In the genomic region with DNA sequence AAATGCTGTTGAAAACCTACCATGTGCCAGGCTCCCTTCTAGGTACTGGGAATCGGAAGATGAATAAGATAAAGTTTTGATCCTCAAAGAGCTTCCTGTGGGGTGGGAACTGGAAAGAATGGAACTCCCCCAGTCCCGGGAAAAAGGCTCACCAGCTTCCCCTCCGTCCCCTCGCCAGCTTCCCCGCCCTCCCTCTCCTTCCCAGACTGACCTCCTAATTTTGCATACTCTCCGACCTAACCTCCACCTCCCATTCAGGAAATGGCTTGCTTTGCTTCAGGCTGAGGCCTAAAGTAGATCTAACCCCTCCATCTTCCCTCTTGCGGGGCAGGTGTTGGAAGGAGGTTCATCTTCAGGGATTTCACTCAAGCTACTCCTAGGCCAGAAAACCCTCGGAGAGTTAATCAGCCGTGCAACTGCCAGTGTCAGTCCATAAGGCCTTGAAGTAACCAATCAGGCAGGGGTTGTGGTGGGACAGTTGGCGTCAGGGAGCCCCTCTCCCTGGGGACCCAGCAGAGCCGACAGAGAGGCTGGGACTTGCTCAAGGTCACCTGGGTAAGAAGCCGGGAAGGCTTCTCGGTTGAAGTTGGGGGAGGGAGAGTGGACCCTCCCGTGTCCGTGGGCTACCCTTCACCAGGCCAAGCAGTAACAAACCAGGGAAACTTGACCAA, we compare ENCODE assay signal across 15 cellular contexts. TPM values are rescaled to one million over a fixed set of nuclear protein-coding genes. Genes with fewer than 3 reads are reported as not detected.
A peak's percentile ranks its signal among the peaks of the same experiment; 100 is the strongest.
DNase-seq lines count a peak whose midpoint lies in the region; ATAC-seq, FAIRE-seq and TF ChIP-seq lines count a peak whose summit lies in the region.
"Not testable (repeated sequence)": the region's sequence is repeated elsewhere in the genome, so short reads cannot be mapped to it uniquely, and the experiment has no call there.
"Had no signal": no experiment of that assay in that cellular context is flagged by ENCODE, and none has a peak within 500 bp of the region (broad histone marks: within the 10 kb centered on the region; RNA-seq: fewer than 3 reads in every experiment).

No MANE protein-coding gene starts in this region.

- not testable (repeated sequence) for FAIRE-seq in endothelial cell of umbilical vein (lab: Jason Lieb, UNC); kidney (lab: Jason Lieb, UNC)

- H3K36me3 ChIP-seq in BLaER1 treated with 17β-estradiol and CSF1 and Interleukin-3, amounts not matched to agents 10 nM and 100 nM; body of pancreas (replicated peaks in 1 of 2; ENCODE audit: insufficient read depth in 1 of 2, low read depth in 2 of 2); endothelial cell of umbilical vein (ENCODE audit: control insufficient read depth in 2 of 2, extremely low read depth in 1 of 2, insufficient read depth in 2 of 2, low read length in 2 of 2); kidney (ENCODE audit: control insufficient read depth in 1 of 2, insufficient read depth in 2 of 2, low read length in 2 of 2); stomach: not testable (repeated sequence)

- H3K9ac ChIP-seq in BLaER1 treated with 17β-estradiol and CSF1 and Interleukin-3, amounts not matched to agents 10 nM and 100 nM, result peak overlapping the region in 5 of 11 experiments; percentile 5 to 59 (median 50); a peak in 7 of 22 replicates
- H3K9ac ChIP-seq in endothelial cell of umbilical vein (replicated peaks; ENCODE audit: extremely low read depth, insufficient read depth, low read length), result peak overlapping the region; percentile 34
- not testable (repeated sequence) for H3K9ac ChIP-seq in kidney (ENCODE audit: low read length in 2 of 2)

- not testable (repeated sequence) for TF ChIP-seq CTCF in NB4 (IDR thresholded peaks at IDR 0.05; ENCODE audit: low read depth, low read length); VCaP (conservative IDR thresholded peaks at IDR 0.05); body of pancreas (IDR thresholded peaks at IDR 0.05); endothelial cell of umbilical vein (IDR thresholded peaks at IDR 0.05; ENCODE audit: extremely low read depth in 1 of 2, insufficient read depth in 1 of 2, low read depth in 1 of 2, low read length in 2 of 2); kidney (IDR thresholded peaks at IDR 0.05; ENCODE audit: borderline replicate concordance, extremely low read depth, insufficient read depth); stomach (IDR thresholded peaks at IDR 0.05)

- H3K9me3 ChIP-seq in BLaER1 treated with 17β-estradiol and CSF1 and Interleukin-3, amounts not matched to agents 10 nM and 100 nM (replicated peaks in 1 of 11); body of pancreas; endothelial cell of umbilical vein (replicated peaks; ENCODE audit: control insufficient read depth, insufficient read depth, low read length); kidney (ENCODE audit: control insufficient read depth in 1 of 2, low read length in 2 of 2); stomach: not testable (repeated sequence)

- not testable (repeated sequence) for H2AFZ ChIP-seq in endothelial cell of umbilical vein (ENCODE audit: low read depth, low read length)

- TF ChIP-seq EP300 in stomach (IDR thresholded peaks at IDR 0.05), result not testable (repeated sequence)

- intact Hi-C loops in body of pancreas (cut with DNase I); kidney (cut with DNase I); stomach (cut with DNase I; ENCODE audit: low total_unique reads): not testable (repeated sequence)
- intact Hi-C loops in endothelial cell of umbilical vein (cut with micrococcal nuclease), result loop anchor here (1.0 to 2.0 kb wide), 2 partner anchors 25 to 60 kb away; no protein-coding TSS in a partner anchor

- not testable (repeated sequence) for H3K27me3 ChIP-seq in BLaER1 treated with 17β-estradiol and CSF1 and Interleukin-3, amounts not matched to agents 10 nM and 100 nM; body of pancreas; endothelial cell of umbilical vein (ENCODE audit: control insufficient read depth in 2 of 2, insufficient read depth in 2 of 2, low read length in 2 of 2); stomach

- POLR2A ChIA-PET in endothelial cell of umbilical vein (lab: Charles Lee), result not testable (repeated sequence)

- not testable (repeated sequence) for ATAC-seq in body of pancreas

- dilution Hi-C loops in endothelial cell of umbilical vein (cut with MboI; ENCODE audit: extremely low pct_ligation_motif_present, low sequenced_read_pairs), result not testable (repeated sequence)

- H3K79me2 ChIP-seq in endothelial cell of umbilical vein (ENCODE audit: control insufficient read depth, insufficient read depth, low read length), result not testable (repeated sequence)

- WGBS in body of pancreas, 2 donors, result 24 to 35% methylated on average over 6 to 15 of the region's 15 CpGs
- WGBS in stomach, 5 donors, result 52 to 69% (median 66%) methylated on average over 7 to 14 of the region's 15 CpGs

- H4K20me1 ChIP-seq in BLaER1 treated with 17β-estradiol and CSF1 and Interleukin-3, amounts not matched to agents 10 nM and 100 nM; endothelial cell of umbilical vein (replicated peaks; ENCODE audit: control insufficient read depth, extremely low read depth, insufficient read depth, low read length): not testable (repeated sequence)

- CTCF ChIA-PET in endothelial cell of umbilical vein (lab: Charles Lee), result not testable (repeated sequence)

- DNase-seq in NB4 (ENCODE audit: low read depth) (peak; percentile 53), NCI-H82 (lab: John Stamatoyannopoulos, UW) (peak; percentile 25), body of pancreas (peak; percentile 36 to 61 (median 51)), endothelial cell of umbilical vein (ENCODE audit: low read depth, low spot score) (peak; percentile 31), kidney (peak; percentile 22)
- DNase-seq in stomach, result not testable (repeated sequence)

- peak overlapping the region in 7 of 11 experiments; percentile 57 to 70 (median 62); a peak in 13 of 22 replicates for H3K27ac ChIP-seq in BLaER1 treated with 17β-estradiol and CSF1 and Interleukin-3, amounts not matched to agents 10 nM and 100 nM
- H3K27ac ChIP-seq in VCaP, result peak overlapping the region; percentile 92
- peak overlapping the region; percentile 67 to 97 (median 93) for H3K27ac ChIP-seq in body of pancreas
- peak overlapping the region; percentile 95 for H3K27ac ChIP-seq in endothelial cell of umbilical vein (ENCODE audit: insufficient read depth, low read depth, low read length)
- H3K27ac ChIP-seq in kidney (ENCODE audit: low read depth in 2 of 2, low read length in 2 of 2), result not testable (repeated sequence)
- peak overlapping the region; percentile 6 to 74 (median 59) for H3K27ac ChIP-seq in stomach

- not testable (repeated sequence) for BruUV-seq in endothelial cell of umbilical vein (replicated peaks; lab: Mats Ljungman, UMichigan)

- H3K4me1 ChIP-seq in BLaER1 treated with 17β-estradiol and CSF1 and Interleukin-3, amounts not matched to agents 10 nM and 100 nM, result peaks cover 17 to 39% (median 20%) of the 10 kb centered on the region in 10 experiments
- H3K4me1 ChIP-seq in body of pancreas, result peaks cover 61% of the 10 kb centered on the region
- peaks cover 32% of the 10 kb centered on the region for H3K4me1 ChIP-seq in endothelial cell of umbilical vein (ENCODE audit: control insufficient read depth, extremely low read depth, insufficient read depth, low read length)
- not testable (repeated sequence) for H3K4me1 ChIP-seq in kidney (ENCODE audit: control insufficient read depth in 1 of 2, insufficient read depth in 1 of 2, low read depth in 1 of 2, low read length in 2 of 2)
- H3K4me1 ChIP-seq in stomach, result peaks cover 0 to 12% (median 2%) of the 10 kb centered on the region in 4 donors

- TF ChIP-seq POLR2A in NB4 (IDR thresholded peaks at IDR 0.05; ENCODE audit: extremely low read depth, insufficient read length); endothelial cell of umbilical vein (IDR thresholded peaks at IDR 0.05; ENCODE audit: low read depth, low read length); stomach (IDR thresholded peaks at IDR 0.05): not testable (repeated sequence)
- peak in 2 of 3 donors; percentile 12 to 45 for TF ChIP-seq POLR2A in body of pancreas (IDR thresholded peaks at IDR 0.05)

- H3K4me3 ChIP-seq in BLaER1 treated with 17β-estradiol and CSF1 and Interleukin-3, amounts not matched to agents 10 nM and 100 nM, result peak overlapping the region in 1 of 10 experiments; percentile 37; a peak in 1 of 20 replicates
- not testable (repeated sequence) for H3K4me3 ChIP-seq in NB4 (ENCODE audit: low read depth, low read length); body of pancreas; kidney (ENCODE audit: low read length in 2 of 2); stomach
- peak overlapping the region in 1 of 3 experiments; percentile 17 for H3K4me3 ChIP-seq in endothelial cell of umbilical vein (replicated peaks in 1 of 3; ENCODE audit: insufficient read depth in 1 of 3, low read depth in 1 of 3, low read length in 3 of 3)

- not testable (repeated sequence) for H3K9me1 ChIP-seq in endothelial cell of umbilical vein (replicated peaks; ENCODE audit: control insufficient read depth, extremely low read depth, insufficient read depth, low read length)

- H3K4me2 ChIP-seq in BLaER1 treated with 17β-estradiol and CSF1 and Interleukin-3, amounts not matched to agents 10 nM and 100 nM, result peak overlapping the region; percentile 22 to 71 (median 61); a peak in 20 of 22 replicates
- H3K4me2 ChIP-seq in endothelial cell of umbilical vein (ENCODE audit: insufficient read depth, low read length), result peak overlapping the region; percentile 10

RNA-seq across cellular contexts. Expression of a gene that starts 2.7 kb away (rescaled TPM):
- total RNA-seq in body of pancreas (over 10,000 TPM; 37,316 to 51,622 TPM), endothelial cell of umbilical vein (not detected in 2 replicates), kidney (not detected), stomach (10 to 100 TPM in 1 of 5 donors, 1 to 10 TPM in 1, not detected in 3; 3.6 to 17.2 TPM)
- polyA plus RNA-seq in endothelial cell of umbilical vein (0.35 TPM in 1 of 2 replicates, not detected in the other), kidney (ENCODE audit: insufficient read depth, low read depth, low replicate concordance) (not detected), stomach (10 to 100 TPM in 2 of 3 donors, 1 to 10 TPM in 1; 7.0 to 62.9 (median 53.2) TPM)
- polyA plus RNA-seq in endothelial cell of umbilical vein (2011; cell fraction: cytosol; rRNA removed), result 0.16 and 0.43 TPM in 2 replicates
- 0.26 TPM in 1 of 2 replicates, not detected in the other for polyA plus RNA-seq in endothelial cell of umbilical vein (2011; cell fraction: nucleus; rRNA removed)
- polyA plus RNA-seq in endothelial cell of umbilical vein (2012), result not detected in 2 replicates
- polyA minus RNA-seq in endothelial cell of umbilical vein, result not detected in 2 replicates
- not detected for polyA minus RNA-seq in endothelial cell of umbilical vein (2011; cell fraction: cytosol; rRNA and poly(A)+ RNA removed)
- polyA minus RNA-seq in endothelial cell of umbilical vein (2011; cell fraction: nucleus; rRNA and poly(A)+ RNA removed), result not detected in 2 replicates
- total RNA-seq: A673; CD4-positive, CD25-positive, alpha-beta regulatory T cell; CD8-positive, alpha-beta memory T cell; Daoy; GM23248; HT-29 had no signal
- polyA plus RNA-seq: AG04450; CD4-positive, CD25-positive, alpha-beta regulatory T cell; CD8-positive, alpha-beta memory T cell; GM23248 had no signal

RNA-seq across cellular contexts. Expression of a gene that starts 21.9 kb away (rescaled TPM):
- total RNA-seq in body of pancreas (over 10,000 TPM; 12,815 to 27,120 TPM), endothelial cell of umbilical vein (0.48 TPM in 1 of 2 replicates, not detected in the other), kidney (not detected), stomach (10 to 100 TPM in 1 of 5 donors, not detected in 4; 84.3 TPM)
- polyA plus RNA-seq in endothelial cell of umbilical vein (0.30 and 0.32 TPM in 2 replicates), kidney (ENCODE audit: insufficient read depth, low read depth, low replicate concordance) (not detected), stomach (10 to 100 TPM in 2 of 3 donors, 1 to 10 TPM in 1; 6.1 to 37.8 (median 18.6) TPM)
- 0.10 and 0.20 TPM in 2 replicates for polyA plus RNA-seq in endothelial cell of umbilical vein (2011; cell fraction: cytosol; rRNA removed)
- polyA plus RNA-seq in endothelial cell of umbilical vein (2011; cell fraction: nucleus; rRNA removed), result 0.25 and 0.29 TPM in 2 replicates
- not detected in 2 replicates for polyA plus RNA-seq in endothelial cell of umbilical vein (2012)
- polyA minus RNA-seq in endothelial cell of umbilical vein, result 0.39 TPM in 1 of 2 replicates, not detected in the other
- polyA minus RNA-seq in endothelial cell of umbilical vein (2011; cell fraction: cytosol; rRNA and poly(A)+ RNA removed), result not detected
- 1.5 TPM in 1 of 2 replicates, not detected in the other for polyA minus RNA-seq in endothelial cell of umbilical vein (2011; cell fraction: nucleus; rRNA and poly(A)+ RNA removed)
- total RNA-seq: A673; CD4-positive, CD25-positive, alpha-beta regulatory T cell; CD8-positive, alpha-beta memory T cell; Daoy; GM23248 had no signal
- polyA plus RNA-seq: AG04450; CD4-positive, CD25-positive, alpha-beta regulatory T cell; CD8-positive, alpha-beta memory T cell; GM23248 had no signal

RNA-seq across cellular contexts. Expression of a gene that starts 53.8 kb away (rescaled TPM):
- total RNA-seq in body of pancreas (10 to 100 TPM; 39.9 to 72.1 TPM), endothelial cell of umbilical vein (379 and 381 TPM in 2 replicates), kidney (248 TPM), stomach (100 to 1,000 TPM in 2 of 5 donors, 10 to 100 TPM in 3; 72.4 to 425 (median 80.8) TPM)
- polyA plus RNA-seq in endothelial cell of umbilical vein (175 and 199 TPM in 2 replicates), kidney (ENCODE audit: insufficient read depth, low read depth, low replicate concordance) (207 TPM), stomach (100 to 1,000 TPM in 2 of 3 donors, 10 to 100 TPM in 1; 91.8 to 242 (median 179) TPM)
- polyA plus RNA-seq in endothelial cell of umbilical vein (2011; cell fraction: cytosol; rRNA removed), result 259 and 265 TPM in 2 replicates
- polyA plus RNA-seq in endothelial cell of umbilical vein (2011; cell fraction: nucleus; rRNA removed), result 133 and 145 TPM in 2 replicates
- 427 and 679 TPM in 2 replicates for polyA plus RNA-seq in endothelial cell of umbilical vein (2012)
- polyA minus RNA-seq in endothelial cell of umbilical vein, result 398 and 458 TPM in 2 replicates
- 88.2 TPM for polyA minus RNA-seq in endothelial cell of umbilical vein (2011; cell fraction: cytosol; rRNA and poly(A)+ RNA removed)
- polyA minus RNA-seq in endothelial cell of umbilical vein (2011; cell fraction: nucleus; rRNA and poly(A)+ RNA removed), result 67.2 and 82.6 TPM in 2 replicates

Comparison
In these comparisons a context has a peak if more than half of its experiments do, and no peak if none do; other contexts are left out.
1. RNA of a gene that starts 2.7 kb away (total RNA-seq): 37,316 to 51,622 TPM in body of pancreas; not detected in endothelial cell of umbilical vein, not detected in kidney (single experiment) and 3.6 to 17.2 TPM in stomach; every median in the first group is over 1,000 times any median in the second.
2. RNA of a gene that starts 21.9 kb away (total RNA-seq): 12,815 to 27,120 TPM in body of pancreas; 0.48 TPM in endothelial cell of umbilical vein, not detected in kidney (single experiment) and 84.3 TPM in stomach; every median in the first group is over 100 times any median in the second.